8 cellular contexts compared by ENCODE assay signal in genomic region chr3:98817546-98817945, GRCh38. TPM values are rescaled to one million over a fixed set of nuclear protein-coding genes. Genes with fewer than 3 reads are reported as not detected.
DNase-seq lines count a peak whose midpoint lies in the region; ATAC-seq and TF ChIP-seq lines count a peak whose summit lies in the region.

No MANE protein-coding gene starts in this region.

- no peak for DNase-seq in BE2C
- peak; percentile 14 for DNase-seq in NCI-H2029 (lab: John Stamatoyannopoulos, UW)
- DNase-seq in Right ventricle myocardium superior = no peak
- DNase-seq in sciatic nerve (ENCODE audit: low spot score) = no peak
- no peak for DNase-seq in posterior vena cava (ENCODE audit: low spot score)

- H3K9me3 ChIP-seq in BE2C = no peaks in the 10 kb centered on the region

- H3K27me3 ChIP-seq in BE2C = no peaks in the 10 kb centered on the region

- TF ChIP-seq CTCF in BE2C (IDR thresholded peaks at IDR 0.05; ENCODE audit: low read depth, low read length) (peak; percentile 54), VCaP (conservative IDR thresholded peaks at IDR 0.05) (peak; percentile 75)

- H3K27ac ChIP-seq in VCaP = no peak overlapping the region

- no peak overlapping the region for H3K4me3 ChIP-seq in BE2C (ENCODE audit: low read depth, low read length)

- H3K4me1 ChIP-seq in BE2C = peaks cover 4% of the 10 kb centered on the region

- H3K36me3 ChIP-seq in BE2C = no peaks in the 10 kb centered on the region

- intact Hi-C loops in Right ventricle myocardium superior (cut with DNase I) = no loop called here
- intact Hi-C loops in sciatic nerve (cut with DNase I) = loop anchor here (10.0 kb wide), 1 partner anchor 177 kb away; no protein-coding TSS in a partner anchor
- intact Hi-C loops in posterior vena cava (cut with DNase I) = no loop called here

- ATAC-seq in GM18520 (IDR thresholded peaks at IDR 0.05; ENCODE audit: unreplicated experiment) = peak; percentile 77
- ATAC-seq in HG03025 (IDR thresholded peaks at IDR 0.05; ENCODE audit: low FRiP score, unreplicated experiment) = peak; percentile 83
- peak; percentile 85 for ATAC-seq in Right ventricle myocardium superior (ENCODE audit: poor library complexity)
- ATAC-seq in sciatic nerve = peak; percentile 87

RNA-seq across cellular contexts. Expression of gene ST3GAL6, which starts 54.4 kb away (rescaled TPM):
- 59.5 TPM for polyA plus RNA-seq in BE2C (2012; ENCODE audit: insufficient read depth, insufficient read length, low read depth)
- total RNA-seq in Right ventricle myocardium superior (34.1 TPM), sciatic nerve (25.1 TPM), posterior vena cava (1 to 10 TPM; 6.8 to 7.5 TPM)
